Comparison of ENCODE assay signal across 1 cellular context in genomic region chr2:74457549-74458131, GRCh38.
TF ChIP-seq lines count a peak whose summit lies in the region.

No MANE protein-coding gene starts in this region.

TF ChIP-seq in HepG2, 621 proteins besides CTCF, POLR2A, EP300 and RAD21 (continued from another document and continues in another):
- TF ChIP-seq SKI (IDR thresholded peaks at IDR 0.05; ENCODE audit: partially characterized antibody) (peak; percentile 8), FOXA3 (CRISPR knock-in tag; IDR thresholded peaks at IDR 0.05) (peak; percentile 19; the same call in 1 of the 2 replicates), NFYC (CRISPR knock-in tag; IDR thresholded peaks at IDR 0.05) (no peak), ZNF777 (CRISPR knock-in tag; IDR thresholded peaks at IDR 0.05) (peak; percentile 72), RBFOX2 (IDR thresholded peaks at IDR 0.05; ENCODE audit: low read depth, low read length) (peak; percentile 85), CHD2 (IDR thresholded peaks at IDR 0.05; ENCODE audit: low read depth, low read length) (peak; percentile 53; the same call in 1 of the 2 replicates), NBN (conservative IDR thresholded peaks at IDR 0.05) (no peak), ZNF382 (CRISPR knock-in tag; IDR thresholded peaks at IDR 0.05; ENCODE audit: borderline replicate concordance) (no peak), SMYD3 (CRISPR knock-in tag; IDR thresholded peaks at IDR 0.05) (peak; percentile 88; the same call in 1 of the 2 replicates), ZNF280D (CRISPR knock-in tag; IDR thresholded peaks at IDR 0.05) (peak; percentile 81), SOX13 (IDR thresholded peaks at IDR 0.05) (no peak; the same call in 1 of the 2 replicates), SOX13 (CRISPR knock-in tag; conservative IDR thresholded peaks at IDR 0.05 in 1 of 2, IDR thresholded peaks at IDR 0.05 in 1 of 2) (peak; percentile 16 to 95; a peak in 1 of 4 replicates), YEATS2 (CRISPR knock-in tag; IDR thresholded peaks at IDR 0.05; ENCODE audit: borderline replicate concordance) (peak; percentile 47; the same call in 1 of the 2 replicates), TGIF2 (CRISPR knock-in tag; IDR thresholded peaks at IDR 0.05) (no peak; the same call in 1 of the 2 replicates), U2AF2 (IDR thresholded peaks at IDR 0.05; ENCODE audit: low read depth, low read length) (no peak), ZFP41 (CRISPR knock-in tag; IDR thresholded peaks at IDR 0.05; ENCODE audit: borderline replicate concordance) (peak; percentile 44; the same call in 1 of the 2 replicates), HOMEZ (CRISPR knock-in tag; IDR thresholded peaks at IDR 0.05; ENCODE audit: low read depth) (no peak), DMAP1 (CRISPR knock-in tag; IDR thresholded peaks at IDR 0.05) (peak; percentile 84; the same call in 1 of the 2 replicates), PRMT3 (CRISPR knock-in tag; IDR thresholded peaks at IDR 0.05; ENCODE audit: borderline replicate concordance, low read depth) (no peak; the same call in 1 of the 2 replicates), FOXP1 (IDR thresholded peaks at IDR 0.05) (no peak), FOXP1 (CRISPR knock-in tag; IDR thresholded peaks at IDR 0.05) (0 out of 2 replicates have a peak, but pooled peaks have one; percentile 3), HOXA5 (CRISPR knock-in tag; IDR thresholded peaks at IDR 0.05) (no peak), FLYWCH1 (CRISPR knock-in tag; IDR thresholded peaks at IDR 0.05) (no peak), KLF13 (CRISPR knock-in tag; IDR thresholded peaks at IDR 0.05) (no peak), FOXK2 (IDR thresholded peaks at IDR 0.05) (no peak), ZGPAT (CRISPR knock-in tag; IDR thresholded peaks at IDR 0.05) (peak; percentile 75; the same call in 1 of the 2 replicates), ZSCAN22 (CRISPR knock-in tag; IDR thresholded peaks at IDR 0.05) (0 out of 2 replicates have a peak, but pooled peaks have one; percentile 62), AHR (CRISPR knock-in tag; IDR thresholded peaks at IDR 0.05) (peak; percentile 23; the same call in 1 of the 2 replicates), ZNF350 (CRISPR knock-in tag; IDR thresholded peaks at IDR 0.05; ENCODE audit: borderline replicate concordance, low read depth) (peak; percentile 84; the same call in 1 of the 2 replicates), RBM22 (optimal IDR thresholded peaks at IDR 0.05; ENCODE audit: low read length) (no peak), ZFYVE20 (CRISPR knock-in tag; IDR thresholded peaks at IDR 0.05; ENCODE audit: borderline replicate concordance, low read depth) (no peak), ZNF770 (CRISPR knock-in tag; IDR thresholded peaks at IDR 0.05) (peak; percentile 77; the same call in 1 of the 2 replicates), ZNF543 (CRISPR knock-in tag; IDR thresholded peaks at IDR 0.05) (0 out of 2 replicates have a peak, but pooled peaks have one; percentile 79), ZNF274 (CRISPR knock-in tag; IDR thresholded peaks at IDR 0.05) (peak; percentile 81; the same call in 1 of the 2 replicates), MAZ (IDR thresholded peaks at IDR 0.05; ENCODE audit: borderline replicate concordance, low read depth, low read length) (peak; percentile 3; the same call in 1 of the 2 replicates), MAZ (CRISPR knock-in tag; IDR thresholded peaks at IDR 0.05; ENCODE audit: low read depth) (no peak; the same call in 1 of the 2 replicates), ZNF3 (CRISPR knock-in tag; IDR thresholded peaks at IDR 0.05) (no peak), PREB (CRISPR knock-in tag; IDR thresholded peaks at IDR 0.05) (peak; percentile 31; the same call in 1 of the 2 replicates), ZNF34 (CRISPR knock-in tag; IDR thresholded peaks at IDR 0.05; ENCODE audit: borderline replicate concordance) (peak; percentile 71; the same call in 1 of the 2 replicates), ZFP90 (CRISPR knock-in tag; IDR thresholded peaks at IDR 0.05; ENCODE audit: borderline replicate concordance) (peak; percentile 43), ZNF441 (CRISPR knock-in tag; IDR thresholded peaks at IDR 0.05; ENCODE audit: borderline replicate concordance) (peak; percentile 79), ZNF674 (CRISPR knock-in tag; IDR thresholded peaks at IDR 0.05; ENCODE audit: low read depth) (no peak), ZNF331 (CRISPR knock-in tag; IDR thresholded peaks at IDR 0.05) (no peak), PRDM15 (CRISPR knock-in tag; IDR thresholded peaks at IDR 0.05) (peak; percentile 63; the same call in 1 of the 2 replicates), ZNF589 (CRISPR knock-in tag; conservative IDR thresholded peaks at IDR 0.05) (peak; percentile 89), ZNF644 (CRISPR knock-in tag; IDR thresholded peaks at IDR 0.05; ENCODE audit: low read depth) (no peak), ZNF18 (CRISPR knock-in tag; IDR thresholded peaks at IDR 0.05; ENCODE audit: insufficient replicate concordance) (peak; percentile 65), ZNF33A (CRISPR knock-in tag; IDR thresholded peaks at IDR 0.05; ENCODE audit: borderline replicate concordance) (no peak), ZFY (CRISPR knock-in tag; IDR thresholded peaks at IDR 0.05) (peak; percentile 88), ZNF547 (CRISPR knock-in tag; IDR thresholded peaks at IDR 0.05) (peak; percentile 50; the same call in 1 of the 2 replicates), KDM2A (CRISPR knock-in tag; IDR thresholded peaks at IDR 0.05; ENCODE audit: borderline replicate concordance, low read depth) (peak; percentile 74; the same call in 1 of the 2 replicates), ISX (CRISPR knock-in tag; conservative IDR thresholded peaks at IDR 0.05) (no peak)
